25 cellular contexts compared by ENCODE assay signal in the genomic region with DNA sequence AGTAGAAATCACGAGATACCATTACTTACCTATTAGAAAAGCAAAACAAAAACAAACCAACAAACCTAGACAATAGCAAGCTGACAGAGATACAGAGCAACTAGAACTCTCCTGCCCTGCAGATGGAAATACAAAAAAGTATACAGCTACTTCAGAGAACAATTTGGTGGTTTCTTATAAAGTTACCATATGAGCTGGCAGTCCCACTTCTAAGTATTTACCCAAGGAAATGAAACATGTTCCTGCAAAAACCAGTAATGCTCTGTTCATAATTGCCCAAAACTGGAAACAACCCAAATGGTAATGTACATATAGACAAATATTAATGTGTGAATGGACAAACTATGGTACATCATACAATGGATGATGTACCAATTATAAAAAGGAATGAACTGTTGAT. TPM values are rescaled to one million over a fixed set of nuclear protein-coding genes. Genes with fewer than 3 reads are reported as not detected.
DNase-seq lines count a peak whose midpoint lies in the region; ATAC-seq, FAIRE-seq and TF ChIP-seq lines count a peak whose summit lies in the region.
"Had no signal": no experiment of that assay in that cellular context is flagged by ENCODE, and none has a peak within 500 bp of the region (broad histone marks: within the 10 kb centered on the region; RNA-seq: fewer than 3 reads in every experiment).

No MANE protein-coding gene starts in this region.

- TF ChIP-seq POLR2A in GM12891 (IDR thresholded peaks at IDR 0.05; ENCODE audit: low read depth, low read length): no peak

- peaks cover 19% of the 10 kb centered on the region for H3K36me3 Mint-ChIP-seq in activated CD4-positive, alpha-beta T cell treated with anti-CD3 and anti-CD28 coated beads for 36 hours (ENCODE audit: low read depth)
- peaks cover 57% of the 10 kb centered on the region for H3K36me3 Mint-ChIP-seq in activated CD8-positive, alpha-beta T cell treated with anti-CD3 and anti-CD28 coated beads, Interleukin-2, amount 10 ng/mL, durations not matched to agents 7 days and 5 days (ENCODE audit: low read depth)
- peaks cover 5% of the 10 kb centered on the region for H3K36me3 Mint-ChIP-seq in T-helper 17 cell (ENCODE audit: low read depth)

- no peaks in the 10 kb centered on the region for H3K27me3 Mint-ChIP-seq in activated CD4-positive, alpha-beta T cell treated with anti-CD3 and anti-CD28 coated beads for 36 hours
- no peaks in the 10 kb centered on the region for H3K27me3 Mint-ChIP-seq in activated CD8-positive, alpha-beta T cell treated with anti-CD3 and anti-CD28 coated beads, Interleukin-2, amount 10 ng/mL, durations not matched to agents 7 days and 5 days (ENCODE audit: low read depth)
- H3K27me3 Mint-ChIP-seq in T-helper 17 cell: no peaks in the 10 kb centered on the region
- H3K27me3 Mint-ChIP-seq: CD8-positive, alpha-beta memory T cell had no signal

- POLR2A ChIA-PET in activated CD4-positive, alpha-beta T cell treated with anti-CD3 and anti-CD28 coated beads for 36 hours (lab: Charles Lee): no interaction called here
- POLR2A ChIA-PET in activated CD8-positive, alpha-beta T cell treated with anti-CD3 and anti-CD28 coated beads, Interleukin-2, amount 10 ng/mL, durations not matched to agents 7 days and 5 days (lab: Charles Lee): interaction anchor here (0.8 to 1.6 kb wide), 2 partner anchors 11 to 380 kb away, joined by 3 to 5 read pairs; no protein-coding TSS in a partner anchor

- DNase-seq in activated CD4-positive, alpha-beta T cell treated with anti-CD3 and anti-CD28 coated beads for 36 hours: no peak
- DNase-seq in activated CD4-positive, alpha-beta T cell treated with anti-CD3 and anti-CD28 coated beads, Interleukin-2, amount 50 U/mL, for 1 hour: no peak
- DNase-seq in GM12891 (ENCODE audit: insufficient read length, low spot score) (no peak), epithelial cell of prostate (ENCODE audit: low read depth, low spot score) (peak; percentile 36), GM19238 (ENCODE audit: insufficient read length, low spot score) (no peak), T-helper 17 cell (no peak), NCI-H1092 (lab: John Stamatoyannopoulos, UW) (no peak)
- no peak for DNase-seq in activated CD8-positive, alpha-beta T cell treated with anti-CD3 and anti-CD28 coated beads, Interleukin-2, amount 10 ng/mL, durations not matched to agents 7 days and 5 days
- DNase-seq: 8988T; AML-193; brain microvascular endothelial cell; CD8-positive, alpha-beta memory T cell; GM23248; Kasumi-1; left colon; mesendoderm; NCI-H2081 treated with DMSO at 0.1 percent for 48 hours; SIG-M5; spleen; stimulated activated CD4-positive, alpha-beta T cell treated with anti-CD3 and anti-CD28 coated beads, Interleukin-4, amount 100 ng/mL, for 1 hour; stomach had no signal

- H3K27ac Mint-ChIP-seq in activated CD4-positive, alpha-beta T cell treated with anti-CD3 and anti-CD28 coated beads for 36 hours: no peak overlapping the region
- peak overlapping the region; percentile 57 for H3K27ac Mint-ChIP-seq in activated CD8-positive, alpha-beta T cell treated with anti-CD3 and anti-CD28 coated beads, Interleukin-2, amount 10 ng/mL, durations not matched to agents 7 days and 5 days
- no peak overlapping the region for H3K27ac Mint-ChIP-seq in T-helper 17 cell
- H3K27ac Mint-ChIP-seq: CD8-positive, alpha-beta memory T cell had no signal

- intact Hi-C loops in activated CD4-positive, alpha-beta T cell treated with anti-CD3 and anti-CD28 coated beads for 36 hours (cut with DNase I, micrococcal nuclease): loop anchor here (2.0 kb wide), 1 partner anchor 19 kb away; no protein-coding TSS in a partner anchor

- ATAC-seq in activated CD4-positive, alpha-beta T cell treated with anti-CD3 and anti-CD28 coated beads for 36 hours: peak; percentile 85
- peak; percentile 69 for ATAC-seq in activated CD8-positive, alpha-beta T cell treated with anti-CD3 and anti-CD28 coated beads, Interleukin-2, amount 10 ng/mL, durations not matched to agents 7 days and 5 days
- ATAC-seq in T-helper 17 cell: no peak
- ATAC-seq: left colon had no signal

- CTCF ChIA-PET in activated CD4-positive, alpha-beta T cell treated with anti-CD3 and anti-CD28 coated beads for 36 hours (lab: Charles Lee): interaction anchor here (0.6 kb wide), 1 partner anchor 521 kb away, joined by 4 read pairs; no protein-coding TSS in a partner anchor
- CTCF ChIA-PET in activated CD8-positive, alpha-beta T cell treated with anti-CD3 and anti-CD28 coated beads, Interleukin-2, amount 10 ng/mL, durations not matched to agents 7 days and 5 days (lab: Charles Lee): interaction anchor here (1.6 kb wide), 2 partner anchors 10 to 32 kb away, joined by 4 to 7 read pairs; no protein-coding TSS in a partner anchor

- H3K9me3 Mint-ChIP-seq in activated CD4-positive, alpha-beta T cell treated with anti-CD3 and anti-CD28 coated beads for 36 hours (ENCODE audit: low read depth): no peaks in the 10 kb centered on the region
- H3K9me3 Mint-ChIP-seq in activated CD8-positive, alpha-beta T cell treated with anti-CD3 and anti-CD28 coated beads, Interleukin-2, amount 10 ng/mL, durations not matched to agents 7 days and 5 days (ENCODE audit: insufficient read depth): peaks cover 15% of the 10 kb centered on the region

- no peaks in the 10 kb centered on the region for H3K9me3 ChIP-seq in T-helper 17 cell (ENCODE audit: control insufficient read depth, low read length, poor library complexity, severe bottlenecking)
- H3K9me3 ChIP-seq: stomach, tibial nerve had no signal

- H3K4me1 Mint-ChIP-seq in activated CD4-positive, alpha-beta T cell treated with anti-CD3 and anti-CD28 coated beads for 36 hours: peaks cover 31% of the 10 kb centered on the region
- peaks cover 43% of the 10 kb centered on the region for H3K4me1 Mint-ChIP-seq in activated CD8-positive, alpha-beta T cell treated with anti-CD3 and anti-CD28 coated beads, Interleukin-2, amount 10 ng/mL, durations not matched to agents 7 days and 5 days (ENCODE audit: low read depth)
- H3K4me1 Mint-ChIP-seq in T-helper 17 cell: peaks cover 16% of the 10 kb centered on the region

- no peak overlapping the region for H3K4me3 Mint-ChIP-seq in activated CD4-positive, alpha-beta T cell treated with anti-CD3 and anti-CD28 coated beads for 36 hours
- no peak overlapping the region for H3K4me3 Mint-ChIP-seq in activated CD8-positive, alpha-beta T cell treated with anti-CD3 and anti-CD28 coated beads, Interleukin-2, amount 10 ng/mL, durations not matched to agents 7 days and 5 days
- no peak overlapping the region for H3K4me3 Mint-ChIP-seq in T-helper 17 cell
- H3K4me3 Mint-ChIP-seq: CD8-positive, alpha-beta memory T cell had no signal

- peak overlapping the region; percentile 21 for H3K27ac ChIP-seq in epithelial cell of prostate
- H3K27ac ChIP-seq: brain microvascular endothelial cell, GM23248, PC-9, spleen, stomach, tibial nerve had no signal

- peak; percentile 26 for FAIRE-seq in GM12891 (lab: Jason Lieb, UNC)
- FAIRE-seq: colon, G401.6 had no signal

TF ChIP-seq in GM12891, 5 proteins besides CTCF, POLR2A, EP300 and RAD21:
- no peak for TF ChIP-seq TAF1 (IDR thresholded peaks at IDR 0.05; ENCODE audit: low read depth, low read length)
- no peak for TF ChIP-seq POLR2AphosphoS5 (IDR thresholded peaks at IDR 0.05; ENCODE audit: low read depth, low read length)
- TF ChIP-seq PAX5 (IDR thresholded peaks at IDR 0.05; ENCODE audit: insufficient read depth, low read length, severe bottlenecking): no peak
- TF ChIP-seq POU2F2 (IDR thresholded peaks at IDR 0.05; ENCODE audit: low read depth, low read length): no peak
- TF ChIP-seq SPI1 (IDR thresholded peaks at IDR 0.05; ENCODE audit: low read depth, low read length): peak; percentile 37; the same call in 1 of the 2 replicates

RNA-seq across cellular contexts. Expression of gene FUT8, which starts 31.7 kb away (rescaled TPM):
- total RNA-seq in activated CD4-positive, alpha-beta T cell treated with anti-CD3 and anti-CD28 coated beads for 36 hours: 10 to 100 TPM; 44.2 to 50.0 TPM
- 31.1 TPM for polyA plus RNA-seq in GM12891 (2012; ENCODE audit: low read depth, missing spikeins)
- 100 to 1,000 TPM in 1 of 2 experiments, 10 to 100 TPM in 1; 99.2 to 101 TPM for total RNA-seq in activated CD8-positive, alpha-beta T cell treated with anti-CD3 and anti-CD28 coated beads, Interleukin-2, amount 10 ng/mL, durations not matched to agents 7 days and 5 days
- total RNA-seq in T-helper 17 cell: 10 to 100 TPM; 45.5 to 51.3 TPM
